15 cellular contexts compared by ENCODE assay signal in genomic region chr9:101514056-101514455, GRCh38. TPM values are rescaled to one million over a fixed set of nuclear protein-coding genes. Genes with fewer than 3 reads are reported as not detected.
DNase-seq lines count a peak whose midpoint lies in the region; ATAC-seq and TF ChIP-seq lines count a peak whose summit lies in the region.
"Had no signal": no experiment of that assay in that cellular context is flagged by ENCODE, and none has a peak within 500 bp of the region (broad histone marks: within the 10 kb centered on the region; RNA-seq: fewer than 3 reads in every experiment).

No MANE protein-coding gene starts in this region.

- H3K4me1 ChIP-seq in SK-N-SH (ENCODE audit: control insufficient read depth in 1 of 2, insufficient read depth in 2 of 2, low read depth in 1 of 2, low read length in 1 of 2), result peaks cover 0 to 21% of the 10 kb centered on the region in 2 experiments; a peak in 2 of 4 replicates

- H3K9me3 ChIP-seq in SK-N-SH, result no peaks in the 10 kb centered on the region
- H3K9me3 ChIP-seq: BLaER1, esophagus muscularis mucosa had no signal

- H4K20me1 ChIP-seq in SK-N-SH (ENCODE audit: insufficient read depth), result no peaks in the 10 kb centered on the region
- H4K20me1 ChIP-seq: BLaER1 had no signal

- CTCF ChIA-PET in SK-N-SH (lab: Yijun Ruan, JAX), result interaction anchor here (2.8 to 2.9 kb wide), 2 partner anchors 16 to 55 kb away, joined by 8 to 13 read pairs; no protein-coding TSS in a partner anchor

- H3F3A ChIP-seq in SK-N-SH (replicated peaks; ENCODE audit: insufficient read depth), result peaks cover under 1% of the 10 kb centered on the region

- TF ChIP-seq RAD21 in SK-N-SH (IDR thresholded peaks at IDR 0.05; ENCODE audit: low read length), result no peak

- H3K27ac ChIP-seq in SK-N-SH (ENCODE audit: low read depth in 2 of 2, low read length in 1 of 2), result no peak overlapping the region; a peak in 1 of 4 replicates
- H3K27ac ChIP-seq: BLaER1, KMS-11 had no signal

- TF ChIP-seq EP300 in SK-N-SH (IDR thresholded peaks at IDR 0.05; ENCODE audit: borderline replicate concordance in 1 of 2, low read depth in 1 of 2, low read length in 1 of 2), result peak in 1 of 2 experiments; percentile 88; a peak in 2 of 4 replicates

- DNase-seq in ELR (ENCODE audit: low read depth) (peak; percentile 40), SK-N-SH (no peak), fibroblast of gingiva (ENCODE audit: low read depth) (peak; percentile 51), myocyte (ENCODE audit: low read depth) (peak; percentile 47), cerebellar cortex (ENCODE audit: low spot score) (no peak), COLO668 (lab: John Stamatoyannopoulos, UW; ENCODE audit: unreplicated experiment) (no peak)
- DNase-seq: NCI-H446 treated with DMSO at 0.1 percent for 48 hours; nucleus accumbens; stimulated activated CD4-positive, alpha-beta T cell treated with anti-CD3 and anti-CD28 coated beads, Interleukin-12 subunit alpha, Interleukin-12 subunit beta, amount 100 ng/mL, for 4 hours had no signal

- no peak overlapping the region for H3K9ac ChIP-seq in SK-N-SH
- H3K9ac ChIP-seq: BLaER1, KMS-11 had no signal

- H2AFZ ChIP-seq in SK-N-SH (ENCODE audit: low read depth), result no peak overlapping the region

- no peaks in the 10 kb centered on the region for H3K79me2 ChIP-seq in SK-N-SH (ENCODE audit: insufficient read depth)

- no peaks in the 10 kb centered on the region for H3K36me3 ChIP-seq in SK-N-SH (replicated peaks in 1 of 2; ENCODE audit: control insufficient read depth in 1 of 2, insufficient read depth in 2 of 2, low read length in 1 of 2)
- H3K36me3 ChIP-seq: BLaER1, esophagus muscularis mucosa had no signal

- no peaks in the 10 kb centered on the region for H3K27me3 ChIP-seq in SK-N-SH (ENCODE audit: insufficient read depth)
- H3K27me3 ChIP-seq: BLaER1, esophagus muscularis mucosa had no signal

- POLR2A ChIA-PET in SK-N-SH (lab: Yijun Ruan, JAX), result no interaction called here

- no peaks in the 10 kb centered on the region for H3K9me2 ChIP-seq in SK-N-SH

- WGBS in SK-N-SH (ENCODE audit: low lambda C conversion rate), result 5% methylated on average over 2 of the region's 2 CpGs

- TF ChIP-seq CTCF in SK-N-SH (IDR thresholded peaks at IDR 0.05), result no peak

- H3K4me2 ChIP-seq in SK-N-SH, result peak overlapping the region; percentile 38; the same call in 1 of the 2 replicates
- H3K4me2 ChIP-seq: BLaER1, KMS-11 had no signal

- H3K4me3 ChIP-seq in SK-N-SH (ENCODE audit: low read depth in 2 of 2, low read length in 1 of 2), result no peak overlapping the region
- H3K4me3 ChIP-seq: BLaER1, esophagus muscularis mucosa had no signal

- ATAC-seq in HG03159 (IDR thresholded peaks at IDR 0.05; ENCODE audit: unreplicated experiment), result no peak
- no peak for ATAC-seq in HG03097 (IDR thresholded peaks at IDR 0.05; ENCODE audit: low FRiP score, unreplicated experiment)
- ATAC-seq: activated CD4-positive, CD25-positive, alpha-beta regulatory T cell treated with anti-CD3 and anti-CD28 coated beads, Interleukin-2, amount 50 U/mL, for 24 hours had no signal

TF ChIP-seq in SK-N-SH, 30 proteins besides CTCF, POLR2A, EP300 and RAD21 (continues in another document):
- no peak for TF ChIP-seq MXI1 (IDR thresholded peaks at IDR 0.05; ENCODE audit: low read depth, low read length)
- TF ChIP-seq MAX (IDR thresholded peaks at IDR 0.05; ENCODE audit: low read depth), result no peak
- peak; percentile 92 for TF ChIP-seq TEAD4 (IDR thresholded peaks at IDR 0.05; ENCODE audit: borderline replicate concordance, insufficient read depth)
- no peak for TF ChIP-seq RFX5 (IDR thresholded peaks at IDR 0.05; ENCODE audit: low read length)
- no peak for TF ChIP-seq YY1 (IDR thresholded peaks at IDR 0.05; ENCODE audit: low read depth)
- no peak for TF ChIP-seq SMC3 (IDR thresholded peaks at IDR 0.05; ENCODE audit: low read depth, low read length)
- TF ChIP-seq CHD2 (IDR thresholded peaks at IDR 0.05; ENCODE audit: low read length, partially characterized antibody), result no peak
- TF ChIP-seq IRF3 (IDR thresholded peaks at IDR 0.05; ENCODE audit: low read depth, low read length), result no peak
- TF ChIP-seq TAF1 (IDR thresholded peaks at IDR 0.05; ENCODE audit: borderline replicate concordance, low read depth, low read length), result no peak
- no peak; the same call in 1 of the 2 replicates for TF ChIP-seq ZBTB33 (IDR thresholded peaks at IDR 0.05; ENCODE audit: borderline replicate concordance, low read depth)
- no peak for TF ChIP-seq RCOR1 (IDR thresholded peaks at IDR 0.05; ENCODE audit: low read length)
- TF ChIP-seq MEF2A (IDR thresholded peaks at IDR 0.05; ENCODE audit: borderline replicate concordance, low read depth), result peak; percentile 97
- TF ChIP-seq USF2 (IDR thresholded peaks at IDR 0.05; ENCODE audit: borderline replicate concordance, low read depth, low read length), result no peak
- no peak for TF ChIP-seq FOXJ3 (CRISPR knock-in tag; IDR thresholded peaks at IDR 0.05)
- TF ChIP-seq EZH2phosphoT487 (IDR thresholded peaks at IDR 0.05; ENCODE audit: borderline replicate concordance, low read depth), result no peak
- peak; percentile 61; the same call in 1 of the 2 replicates for TF ChIP-seq POLR2AphosphoS5 (IDR thresholded peaks at IDR 0.05; ENCODE audit: low read depth, low read length)
- TF ChIP-seq FOSL2 (IDR thresholded peaks at IDR 0.05; ENCODE audit: borderline replicate concordance, low read depth), result peak; percentile 40; the same call in 1 of the 2 replicates
- no peak for TF ChIP-seq REST (IDR thresholded peaks at IDR 0.05; ENCODE audit: low read depth, low read length)
- no peak for TF ChIP-seq GABPA (IDR thresholded peaks at IDR 0.05; ENCODE audit: low read depth)

RNA-seq across cellular contexts. Expression of gene RNF20, which starts 19.6 kb away (rescaled TPM):
- 16.0 and 21.6 TPM in 2 replicates for polyA plus RNA-seq in SK-N-SH (2012; rRNA removed)
- polyA plus RNA-seq in SK-N-SH (2012; cell fraction: cytosol; rRNA removed), result 21.7 and 24.1 TPM in 2 replicates
- polyA plus RNA-seq in SK-N-SH (2012; cell fraction: nucleus; rRNA removed), result 10.3 and 20.5 TPM in 2 replicates
- 28.8 and 30.3 TPM in 2 replicates for total RNA-seq in myocyte
- polyA plus RNA-seq in myocyte (2012), result 26.8 TPM

Comparison
In these comparisons a context has a peak if more than half of its experiments do, and no peak if none do; other contexts are left out.
1. DNase-seq: peak in ELR (single experiment), fibroblast of gingiva (single experiment) and myocyte (single experiment); none in SK-N-SH (single experiment), cerebellar cortex (single experiment) and COLO668 (single experiment).